ENCODE assay signal across 21 cellular contexts in the genomic region with DNA sequence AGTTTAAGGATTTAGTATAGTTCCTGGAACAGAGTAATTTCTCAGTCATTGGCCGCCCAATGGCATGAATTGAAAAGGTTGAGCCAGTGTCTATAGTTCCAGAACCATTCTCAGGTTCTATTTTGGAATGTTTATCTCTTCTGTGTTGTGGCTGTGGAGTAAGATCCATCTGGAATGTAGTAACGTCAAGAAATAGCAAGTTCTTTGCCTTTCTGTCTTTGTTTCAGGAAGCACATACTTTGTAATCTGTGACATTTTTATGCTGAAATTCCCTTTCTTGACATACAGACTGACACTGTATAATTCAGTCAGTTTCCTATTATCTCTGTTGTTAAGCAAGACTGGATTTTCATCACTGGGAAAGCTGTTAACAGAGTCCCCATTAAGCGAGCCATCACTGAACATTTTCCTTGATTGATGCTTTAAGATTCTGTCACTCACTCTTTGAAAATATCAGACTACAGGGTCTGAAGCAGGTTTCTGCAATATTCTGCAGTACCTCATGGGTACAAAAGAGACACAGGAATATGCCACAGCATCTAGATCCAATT.
"Had no signal": no experiment of that assay in that cellular context is flagged by ENCODE, and none has a peak within 500 bp of the region (broad histone marks: within the 10 kb centered on the region; RNA-seq: fewer than 3 reads in every experiment).

No MANE protein-coding gene starts in this region.

- H3K27ac Mint-ChIP-seq: activated CD4-positive, alpha-beta T cell treated with anti-CD3 and anti-CD28 coated beads for 36 hours; activated CD8-positive, alpha-beta T cell treated with anti-CD3 and anti-CD28 coated beads for 36 hours; natural killer cell treated with Interleukin-12 subunit alpha and Interleukin-12 subunit beta and Interleukin-15 and Interleukin-18, amount 100 ng/mL, for 72 hours; progenitor cell of endocrine pancreas; T-cell had no signal

- H3K36me3 Mint-ChIP-seq: natural killer cell treated with Interleukin-12 subunit alpha and Interleukin-12 subunit beta and Interleukin-15 and Interleukin-18, amount 100 ng/mL, for 72 hours; T-cell had no signal

- H3K4me1 ChIP-seq: right lobe of liver, spleen, testis had no signal

- H3K27me3 ChIP-seq: body of pancreas, hepatocyte, right lobe of liver, spleen, testis had no signal

- H3K27ac ChIP-seq: body of pancreas, hepatocyte, right lobe of liver, spleen, testis, WERI-Rb-1 had no signal

- H3K27me3 Mint-ChIP-seq: activated CD8-positive, alpha-beta T cell treated with anti-CD3 and anti-CD28 coated beads for 36 hours; progenitor cell of endocrine pancreas; T-cell had no signal

- DNase-seq: activated CD4-positive, alpha-beta T cell treated with anti-CD3 and anti-CD28 coated beads for 36 hours; activated CD8-positive, alpha-beta memory T cell treated with anti-CD3 and anti-CD28 coated beads, Interleukin-2, amount 50 U/mL, for 4 hours; activated CD8-positive, alpha-beta T cell treated with anti-CD3 and anti-CD28 coated beads for 36 hours; activated naive CD4-positive, alpha-beta T cell; body of pancreas; cerebellar nuclear complex; left cardiac atrium; mucosa of descending colon; occipital lobe; right lobe of liver; spleen; stimulated activated CD4-positive, alpha-beta T cell treated with anti-CD3 and anti-CD28 coated beads, Interleukin-1b, Interleukin-23, amount 100 ng/mL, for 48 hours; stimulated activated naive CD4-positive, alpha-beta T cell; T-cell; testis; WERI-Rb-1 had no signal

- H3K9me3 ChIP-seq: body of pancreas, mucosa of descending colon, right lobe of liver, spleen, testis had no signal

- H3K4me3 ChIP-seq: body of pancreas, hepatocyte, lung, mucosa of descending colon, right lobe of liver, SK-N-MC, spleen, testis had no signal

- H3K36me3 ChIP-seq: right lobe of liver, spleen, WERI-Rb-1 had no signal

- H3K4me3 Mint-ChIP-seq: activated CD4-positive, alpha-beta T cell treated with anti-CD3 and anti-CD28 coated beads for 36 hours; activated CD8-positive, alpha-beta T cell treated with anti-CD3 and anti-CD28 coated beads for 36 hours; natural killer cell treated with Interleukin-12 subunit alpha and Interleukin-12 subunit beta and Interleukin-15 and Interleukin-18, amount 100 ng/mL, for 72 hours; T-cell had no signal

- H3K9me3 Mint-ChIP-seq: activated CD8-positive, alpha-beta T cell treated with anti-CD3 and anti-CD28 coated beads for 36 hours; natural killer cell treated with Interleukin-12 subunit alpha and Interleukin-12 subunit beta and Interleukin-15 and Interleukin-18, amount 100 ng/mL, for 72 hours; T-cell had no signal
